26 cellular contexts compared by ENCODE assay signal in genomic region chr16:79190542-79190941, GRCh38.
"Had no signal": no experiment of that assay in that cellular context is flagged by ENCODE, and none has a peak within 500 bp of the region (broad histone marks: within the 10 kb centered on the region; RNA-seq: fewer than 3 reads in every experiment).

No MANE protein-coding gene starts in this region.

- H3K4me3 ChIP-seq: left ventricle myocardium inferior, lung, mucosa of descending colon, ovary, right atrium auricular region, skin epidermis, suprapubic skin, thoracic aorta, tibial artery, upper lobe of right lung had no signal

- H3K27me3 ChIP-seq: ovary, right atrium auricular region, suprapubic skin, tibial artery, upper lobe of right lung had no signal

- H3K27ac ChIP-seq: left ventricle myocardium inferior, ovary, right atrium auricular region, skin epidermis, suprapubic skin, thoracic aorta, tibial artery, upper lobe of right lung had no signal

- DNase-seq: hypothalamus; immature natural killer cell; islet precursor cell; left ventricle myocardium inferior; mesendoderm; midbrain; mucosa of descending colon; naive thymus-derived CD4-positive, alpha-beta T cell; ovary; stimulated activated CD4-positive, alpha-beta T cell treated with anti-CD3 and anti-CD28 coated beads, Interleukin-12 subunit alpha, Interleukin-12 subunit beta, amount 100 ng/mL, for 4 hours; stimulated activated CD4-positive, alpha-beta T cell treated with anti-CD3 and anti-CD28 coated beads, Interleukin-15, amount 100 ng/mL, for 24 hours; stimulated activated CD4-positive, alpha-beta T cell treated with anti-CD3 and anti-CD28 coated beads, Interleukin-2, amount 100 ng/mL, for 24 hours; stimulated activated CD4-positive, alpha-beta T cell treated with anti-CD3 and anti-CD28 coated beads, Interleukin-4, amount 100 ng/mL, for 1 hour; stimulated activated naive CD4-positive, alpha-beta T cell; tibial artery; trophoblast cell; upper lobe of right lung had no signal

- ATAC-seq: mucosa of descending colon; naive thymus-derived CD4-positive, alpha-beta T cell; natural killer cell treated with Interleukin-12 subunit alpha and Interleukin-12 subunit beta and Interleukin-15 and Interleukin-18, amount 100 ng/mL, for 72 hours; sciatic nerve; stimulated activated effector memory CD8-positive, alpha-beta T cell treated with anti-CD3 and anti-CD28 coated beads, Interleukin-12 subunit alpha, Interleukin-12 subunit beta, amount 100 ng/mL, for 72 hours; upper lobe of right lung had no signal

- H3K9me3 ChIP-seq: mucosa of descending colon, ovary, right atrium auricular region, suprapubic skin, thoracic aorta, tibial artery, upper lobe of right lung had no signal

- H3K36me3 ChIP-seq: left ventricle myocardium inferior, ovary, right atrium auricular region, suprapubic skin, thoracic aorta, tibial artery, upper lobe of right lung had no signal

- FAIRE-seq: urothelium cell line had no signal

- H3K4me1 ChIP-seq: suprapubic skin, tibial artery, upper lobe of right lung had no signal
